ENCODE assay signal across 25 cellular contexts in genomic region chr17:45755050-45755449, GRCh38. TPM values are rescaled to one million over a fixed set of nuclear protein-coding genes. Genes with fewer than 3 reads are reported as not detected.
DNase-seq lines count a peak whose midpoint lies in the region; ATAC-seq, FAIRE-seq and TF ChIP-seq lines count a peak whose summit lies in the region.
"Had no signal": no experiment of that assay in that cellular context is flagged by ENCODE, and none has a peak within 500 bp of the region (broad histone marks: within the 10 kb centered on the region; RNA-seq: fewer than 3 reads in every experiment).

No MANE protein-coding gene starts in this region.

- H3K23ac ChIP-seq in neuronal stem cell (ENCODE audit: low read depth, low read length, poor library complexity), result peak overlapping the region; percentile 14

- H2BK12ac ChIP-seq in neuronal stem cell (ENCODE audit: low read length), result no peak overlapping the region

- no peak for FAIRE-seq in GM12878 (lab: Jason Lieb, UNC)
- FAIRE-seq: A549, GM12891, GM19239, H54 had no signal

- no peak overlapping the region for H2BK120ac ChIP-seq in neuronal stem cell (ENCODE audit: low read depth, low read length)

- no peak overlapping the region for H4K91ac ChIP-seq in neuronal stem cell (ENCODE audit: low read depth, low read length, poor library complexity)

- no peak overlapping the region for H3K4me2 ChIP-seq in GM12878 (ENCODE audit: control insufficient read depth, insufficient read depth)
- H3K4me2 ChIP-seq in neuronal stem cell (ENCODE audit: insufficient read depth, low read length, poor library complexity, severe bottlenecking), result no peak overlapping the region
- H3K4me2 ChIP-seq: A549, BLaER1 had no signal

- ATAC-seq in right cardiac atrium, result no peak
- ATAC-seq in GM12878, result no peak
- ATAC-seq in HG03175 (IDR thresholded peaks at IDR 0.05; ENCODE audit: unreplicated experiment), result no peak
- ATAC-seq: A549 had no signal

- TF ChIP-seq EP300 in GM12878 (IDR thresholded peaks at IDR 0.05; ENCODE audit: borderline replicate concordance in 1 of 2, control insufficient read depth in 1 of 2, low read depth in 2 of 2, low read length in 2 of 2), result no peak

- H3K79me1 ChIP-seq in neuronal stem cell (ENCODE audit: low read depth, low read length), result no peaks in the 10 kb centered on the region

- no peak for TF ChIP-seq POLR2A in GM12878 (IDR thresholded peaks at IDR 0.05; ENCODE audit: low read depth, low read length)

- SMC1A ChIA-PET in GM12878 (lab: Charles Lee; ENCODE audit: uncharacterized antibody, unreplicated experiment), result interaction anchor here (0.6 kb wide), 1 partner anchor 205 kb away, joined by 3 read pairs; no protein-coding TSS in a partner anchor

- H3K4me1 ChIP-seq in right cardiac atrium (ENCODE audit: control insufficient read depth, insufficient read depth, low read length) (no peaks in the 10 kb centered on the region), GM12878 (ENCODE audit: control insufficient read depth, insufficient read depth, low read length) (no peaks in the 10 kb centered on the region), neuronal stem cell (ENCODE audit: control insufficient read depth in 2 of 2, insufficient read depth in 1 of 2, low read depth in 1 of 2, low read length in 2 of 2) (peaks cover 0 to 13% of the 10 kb centered on the region in 2 donors)
- H3K4me1 ChIP-seq: A549 had no signal

- H4K20me1 ChIP-seq in GM12878 (ENCODE audit: control insufficient read depth, insufficient read depth), result no peaks in the 10 kb centered on the region
- H4K20me1 ChIP-seq: BLaER1 had no signal

- DNase-seq in cardiac septum (ENCODE audit: low spot score), result peak; percentile 24
- no peak for DNase-seq in right cardiac atrium
- no peak for DNase-seq in GM12878 (ENCODE audit: low read depth, low spot score)
- DNase-seq in neuronal stem cell (ENCODE audit: low spot score), result no peak
- no peak for DNase-seq in activated CD8-positive, alpha-beta memory T cell treated with anti-CD3 and anti-CD28 coated beads, Interleukin-2, amount 50 U/mL, for 48 hours
- no peak for DNase-seq in activated CD4-positive, alpha-beta T cell treated with anti-CD3 and anti-CD28 coated beads for 1 hour
- DNase-seq: AML-193; CD4-positive, alpha-beta memory T cell; DMS153; DND-41; EL; GM23248; HCEC 1CT had no signal

- no peaks in the 10 kb centered on the region for H3K79me2 ChIP-seq in GM12878 (ENCODE audit: control insufficient read depth, insufficient read depth, low read length)

- POLR2A ChIA-PET in GM12878 (lab: Charles Lee), result no interaction called here

- BruUV-seq in GM12878 (replicated peaks; lab: Mats Ljungman, UMichigan), result no TSS peak

- H3K18ac ChIP-seq in neuronal stem cell (ENCODE audit: low read length), result no peak overlapping the region

- in situ Hi-C loops in GM12878 (cut with MboI), result no loop called here

- RAD21 ChIA-PET in GM12878 (lab: Charles Lee; ENCODE audit: unreplicated experiment), result no interaction called here

- no peak overlapping the region for H2BK5ac ChIP-seq in neuronal stem cell (ENCODE audit: low read length)

- H2AFZ ChIP-seq in GM12878 (ENCODE audit: control insufficient read depth, low read depth, low read length) (no peak overlapping the region), neuronal stem cell (ENCODE audit: low read length) (no peak overlapping the region)
- H2AFZ ChIP-seq: GM23248 had no signal

- CTCF ChIA-PET in GM12878 (lab: Yijun Ruan, JAX), result no interaction called here

- intact Hi-C loops in cardiac septum (cut with DNase I), result no loop called here
- intact Hi-C loops in right cardiac atrium (cut with DNase I), result no loop called here
- intact Hi-C loops in GM12878 (cut with micrococcal nuclease; ENCODE audit: unreplicated experiment), result no loop called here

- no peak overlapping the region for H3K4ac ChIP-seq in neuronal stem cell (ENCODE audit: low read length)

- no peaks in the 10 kb centered on the region for H3K9me3 ChIP-seq in right cardiac atrium (ENCODE audit: control insufficient read depth, low read length)
- no peaks in the 10 kb centered on the region for H3K9me3 ChIP-seq in GM12878 (replicated peaks; ENCODE audit: control insufficient read depth, insufficient read depth, low read length)
- H3K9me3 ChIP-seq in neuronal stem cell (replicated peaks in 1 of 2; ENCODE audit: control insufficient read depth in 2 of 2, insufficient read depth in 1 of 2, low read depth in 1 of 2, low read length in 2 of 2), result no peaks in the 10 kb centered on the region
- H3K9me3 ChIP-seq: A549, BLaER1 had no signal

- no peak overlapping the region for H2AK5ac ChIP-seq in neuronal stem cell (ENCODE audit: low read depth, low read length)

- TF ChIP-seq RAD21 in GM12878 (IDR thresholded peaks at IDR 0.05; ENCODE audit: insufficient read depth, low read depth, low read length), result no peak

- TF ChIP-seq CTCF in GM12878 (IDR thresholded peaks at IDR 0.05 in 2 of 3, conservative IDR thresholded peaks at IDR 0.05 in 1 of 3; ENCODE audit: control insufficient read depth in 2 of 3, extremely low read depth in 1 of 3, insufficient read depth in 1 of 3, low read depth in 3 of 3, low read length in 3 of 3), result no peak

- H3K27ac ChIP-seq in right cardiac atrium (ENCODE audit: low read length), result no peak overlapping the region
- no peak overlapping the region for H3K27ac ChIP-seq in GM12878 (ENCODE audit: control insufficient read depth, insufficient read depth)
- no peak overlapping the region for H3K27ac ChIP-seq in neuronal stem cell (replicated peaks; ENCODE audit: low read length)
- H3K27ac ChIP-seq: 22Rv1, A549, BLaER1, GM23248, HL-60 had no signal

- H3K9ac ChIP-seq in GM12878 (ENCODE audit: control insufficient read depth, insufficient read depth, low read length) (no peak overlapping the region), neuronal stem cell (ENCODE audit: low read depth, low read length, poor library complexity) (no peak overlapping the region)
- H3K9ac ChIP-seq: BLaER1, GM23248 had no signal

- H3K4me3 ChIP-seq in right cardiac atrium (ENCODE audit: low read length) (no peak overlapping the region), GM12878 (no peak overlapping the region), neuronal stem cell (ENCODE audit: low read length in 2 of 2) (no peak overlapping the region)
- H3K4me3 ChIP-seq: A549, BLaER1, GM23248 had no signal

- H3K14ac ChIP-seq in neuronal stem cell (ENCODE audit: low read length), result no peak overlapping the region

- 80% methylated on average over 8 of the region's 8 CpGs for WGBS in right cardiac atrium
- WGBS in GM12878 (ENCODE audit: insufficient coverage, insufficient replicate concordance, low lambda C conversion rate, missing lambda C conversion rate), result 48% methylated on average over 8 of the region's 8 CpGs
- WGBS in neuronal stem cell (ENCODE audit: extremely low coverage in 2 of 2, insufficient read length in 2 of 2, insufficient replicate concordance in 1 of 2), 2 donors, result no CpG with 5 or more reads among the region's 8 CpGs

- H4K8ac ChIP-seq in neuronal stem cell (ENCODE audit: low read depth, low read length), result no peak overlapping the region

- H3K27me3 ChIP-seq in right cardiac atrium (ENCODE audit: control insufficient read depth, insufficient read depth) (no peaks in the 10 kb centered on the region), GM12878 (replicated peaks in 1 of 2; ENCODE audit: control insufficient read depth in 2 of 2, insufficient read depth in 2 of 2, low read length in 1 of 2) (peaks cover 0 to 2% of the 10 kb centered on the region in 2 experiments; a peak in 2 of 4 replicates), neuronal stem cell (ENCODE audit: control insufficient read depth in 3 of 3, insufficient read depth in 3 of 3, low read depth in 1 of 3, low read length in 3 of 3) (peaks cover 0 to 23% (median 0%) of the 10 kb centered on the region in 3 experiments)
- H3K27me3 ChIP-seq: BLaER1 had no signal

- H2BK15ac ChIP-seq in neuronal stem cell (ENCODE audit: low read length), result no peak overlapping the region

- H3K36me3 ChIP-seq in GM12878 (ENCODE audit: control insufficient read depth in 2 of 2, insufficient read depth in 2 of 2, low read length in 1 of 2) (no peaks in the 10 kb centered on the region), neuronal stem cell (replicated peaks in 1 of 2; ENCODE audit: control insufficient read depth in 2 of 2, insufficient read depth in 2 of 2, low read length in 2 of 2) (no peaks in the 10 kb centered on the region)
- H3K36me3 ChIP-seq: BLaER1 had no signal

TF ChIP-seq in GM12878, 131 proteins besides CTCF, POLR2A, EP300 and RAD21:
- TF ChIP-seq CBX3 (IDR thresholded peaks at IDR 0.05; ENCODE audit: borderline replicate concordance, low read depth) (no peak), BCL3 (IDR thresholded peaks at IDR 0.05; ENCODE audit: borderline replicate concordance, insufficient read depth, low read depth, low read length, poor library complexity, severe bottlenecking) (peak; percentile 23)

RNA-seq across cellular contexts. Expression of gene CRHR1, which starts 29.1 kb away (rescaled TPM):
- total RNA-seq in cardiac septum (not detected), right cardiac atrium (not detected), GM12878 (2014; rRNA removed) (not detected in 2 replicates), GM12878 (2014; rRNA removed; fragmentation: Illumina TruSeq; extraction: Trizol) (not detected in 2 replicates), GM12878 (2021) (0.08 TPM in 1 of 2 replicates, not detected in the other)
- polyA plus RNA-seq in right cardiac atrium (not detected), GM12878 (2011; rRNA removed) (not detected in 2 replicates), GM12878 (2014; fragmentation: Illumina TruSeq; extraction: Trizol) (not detected in 2 replicates), GM12878 (2014; fragmentation: Nextera tagmentation; extraction: Ambion mirVana) (not detected), GM12878 (2014; rRNA removed) (not detected in 2 replicates), GM12878 (2016; fragmentation: Nextera tagmentation; extraction: Ambion mirVana) (not detected)
- total RNA-seq in GM12878 (2013; cell fraction: nucleolus; rRNA removed), result not detected in 2 replicates
- polyA plus RNA-seq in GM12878 (2011; ENCODE audit: low read depth), result not detected
- 0.07 TPM in 1 of 2 replicates, not detected in the other for polyA plus RNA-seq in GM12878 (2011; cell fraction: cytosol; rRNA removed)
- polyA plus RNA-seq in GM12878 (2011; cell fraction: nucleus; rRNA removed), result not detected in 2 replicates
- polyA plus RNA-seq in GM12878 (2012), result 0.12 TPM in 1 of 2 replicates, not detected in the other
- not detected in 2 replicates for polyA minus RNA-seq in GM12878 (2011; rRNA and poly(A)+ RNA removed)
- not detected in 2 replicates for polyA minus RNA-seq in GM12878 (2011; cell fraction: cytosol; rRNA and poly(A)+ RNA removed)
- not detected in 2 replicates for polyA minus RNA-seq in GM12878 (2011; cell fraction: nucleus; rRNA and poly(A)+ RNA removed)
- 2.5 TPM for polyA plus RNA-seq in neuronal stem cell (2013, experiment 1 of 2)
- polyA plus RNA-seq in neuronal stem cell (2013, experiment 2 of 2), result 2.4 TPM
- total RNA-seq: CD4-positive, alpha-beta memory T cell; G401; GM23248; HT1080 had no signal
- polyA plus RNA-seq: CD14-positive monocyte; CD4-positive, alpha-beta memory T cell; GM23248; IgD-negative memory B cell had no signal
